17 cellular contexts compared by ENCODE assay signal in the genomic region with DNA sequence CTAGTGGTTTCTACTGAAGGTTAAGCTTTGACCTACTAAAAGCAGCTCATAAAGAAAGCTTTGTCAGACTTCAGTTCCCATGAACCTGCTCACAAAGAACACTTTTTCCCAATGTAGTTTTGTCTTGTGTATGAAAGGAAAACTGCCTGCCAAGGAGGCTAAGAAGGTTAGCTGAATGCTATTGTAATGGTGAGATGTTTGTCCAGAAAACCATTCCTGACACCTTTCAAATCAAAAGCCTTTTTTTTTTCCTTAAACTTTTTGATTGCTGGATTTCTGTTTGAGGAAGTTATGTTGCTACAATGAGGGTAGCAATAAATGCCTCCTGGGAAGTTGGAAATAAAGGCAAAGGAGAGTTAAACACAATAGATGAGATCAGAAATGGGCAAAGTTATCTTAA. TPM values are rescaled to one million over a fixed set of nuclear protein-coding genes. Genes with fewer than 3 reads are reported as not detected.
DNase-seq lines count a peak whose midpoint lies in the region; ATAC-seq lines count a peak whose summit lies in the region.
"Had no signal": no experiment of that assay in that cellular context is flagged by ENCODE, and none has a peak within 500 bp of the region (broad histone marks: within the 10 kb centered on the region; RNA-seq: fewer than 3 reads in every experiment).

No MANE protein-coding gene starts in this region.

- no peak for ATAC-seq in GM21447 (IDR thresholded peaks at IDR 0.05; ENCODE audit: unreplicated experiment)
- no peak for ATAC-seq in stimulated activated memory B cell treated with anti-CD40 and anti-IgM and Interleukin-4, amounts not matched to agents 10 μg/mL and 1 μg/mL and 100 μg/mL, for 72 hours
- ATAC-seq: left lung, natural killer cell, Right ventricle myocardium inferior had no signal

- H3K27ac Mint-ChIP-seq in stimulated activated memory B cell treated with anti-CD40 and anti-IgM and Interleukin-4, amounts not matched to agents 10 μg/mL and 1 μg/mL and 100 μg/mL, for 72 hours, result no peak overlapping the region
- H3K27ac Mint-ChIP-seq: natural killer cell had no signal

- H3K4me3 Mint-ChIP-seq in stimulated activated memory B cell treated with anti-CD40 and anti-IgM and Interleukin-4, amounts not matched to agents 10 μg/mL and 1 μg/mL and 100 μg/mL, for 72 hours, result no peak overlapping the region
- H3K4me3 Mint-ChIP-seq: natural killer cell had no signal

- H3K36me3 Mint-ChIP-seq in stimulated activated memory B cell treated with anti-CD40 and anti-IgM and Interleukin-4, amounts not matched to agents 10 μg/mL and 1 μg/mL and 100 μg/mL, for 72 hours, result peaks cover 27% of the 10 kb centered on the region
- H3K36me3 Mint-ChIP-seq: natural killer cell had no signal

- H3K9me3 ChIP-seq in GM23248 (ENCODE audit: low read depth), result no peaks in the 10 kb centered on the region
- H3K9me3 ChIP-seq: left lung, MG63, thyroid gland had no signal

- no peaks in the 10 kb centered on the region for H3K27me3 ChIP-seq in GM23248 (replicated peaks; ENCODE audit: insufficient read depth)
- H3K27me3 ChIP-seq: left lung, MG63, thyroid gland had no signal

- H3K9ac ChIP-seq in GM23248, result no peak overlapping the region

- DNase-seq in GM23248, result peak; percentile 27
- DNase-seq in astrocyte of the hippocampus (ENCODE audit: low read depth, low spot score), result peak; percentile 27
- peak; percentile 54 for DNase-seq in globus pallidus (ENCODE audit: low spot score)
- DNase-seq in renal cortical epithelial cell (ENCODE audit: low read depth), result peak; percentile 3
- DNase-seq in DMS153 treated with DMSO at 0.1 percent for 48 hours (lab: John Stamatoyannopoulos, UW; ENCODE audit: unreplicated experiment), result no peak
- DNase-seq in G401 (ENCODE audit: low spot score), result no peak
- DNase-seq: activated effector memory CD4-positive, alpha-beta T cell treated with Interleukin-2 at 50 U/mL for 16 hours; left lung; MG63; natural killer cell; NCI-H2081; NCI-H82; stimulated activated CD4-positive, alpha-beta T cell treated with anti-CD3 and anti-CD28 coated beads, Interleukin-12 subunit alpha, Interleukin-12 subunit beta, amount 100 ng/mL, for 4 hours; thyroid gland had no signal

- H2AFZ ChIP-seq in GM23248, result no peak overlapping the region

- in situ Hi-C loops in GM23248 (cut with MboI), result no loop called here
- in situ Hi-C loops in G401 (cut with HindIII; ENCODE audit: low sequenced_read_pairs), result no loop called here

- H3K4me1 Mint-ChIP-seq in stimulated activated memory B cell treated with anti-CD40 and anti-IgM and Interleukin-4, amounts not matched to agents 10 μg/mL and 1 μg/mL and 100 μg/mL, for 72 hours, result no peaks in the 10 kb centered on the region

- H3K4me2 ChIP-seq in GM23248 (ENCODE audit: unreplicated experiment), result no peak overlapping the region

- no peaks in the 10 kb centered on the region for H3K9me3 Mint-ChIP-seq in stimulated activated memory B cell treated with anti-CD40 and anti-IgM and Interleukin-4, amounts not matched to agents 10 μg/mL and 1 μg/mL and 100 μg/mL, for 72 hours
- H3K9me3 Mint-ChIP-seq: natural killer cell had no signal

- H3K9me2 ChIP-seq in GM23248 (ENCODE audit: insufficient read depth), result no peaks in the 10 kb centered on the region

- H3K4me1 ChIP-seq in GM23248 (ENCODE audit: insufficient read depth), result peaks cover 14% of the 10 kb centered on the region; the same call in 1 of the 2 replicates
- H3K4me1 ChIP-seq: thyroid gland had no signal

- H3K27ac ChIP-seq in GM23248, result peak overlapping the region; percentile 35

- peaks cover 17% of the 10 kb centered on the region; the same call in 1 of the 2 replicates for H3K79me2 ChIP-seq in GM23248 (ENCODE audit: insufficient read depth)

- H3K4me3 ChIP-seq in GM23248, result no peak overlapping the region
- H3K4me3 ChIP-seq: left lung, MG63, thyroid gland had no signal

- H3F3A ChIP-seq in GM23248 (ENCODE audit: insufficient read depth), result peaks cover 23% of the 10 kb centered on the region

- H4K20me1 ChIP-seq in GM23248 (ENCODE audit: insufficient read depth), result peaks cover 3% of the 10 kb centered on the region; the same call in 1 of the 2 replicates

- 0 out of 2 replicates have a peak, but pooled peaks cover 3% of the 10 kb centered on the region for H3K36me3 ChIP-seq in GM23248 (ENCODE audit: low read depth)
- H3K36me3 ChIP-seq: MG63, thyroid gland had no signal

- no peaks in the 10 kb centered on the region for H3K27me3 Mint-ChIP-seq in stimulated activated memory B cell treated with anti-CD40 and anti-IgM and Interleukin-4, amounts not matched to agents 10 μg/mL and 1 μg/mL and 100 μg/mL, for 72 hours

RNA-seq across cellular contexts. Expression of a gene that starts 27.3 kb away (rescaled TPM):
- total RNA-seq in GM23248 (2014; rRNA removed; shearing (Covaris generic)), result 10.1 and 15.8 TPM in 2 replicates
- 9.1 and 11.4 TPM in 2 replicates for polyA plus RNA-seq in GM23248 (2016; fragmentation: Nextera tagmentation; extraction: Ambion mirVana)
- total RNA-seq in renal cortical epithelial cell, result 13.7 and 40.1 TPM in 2 replicates
- 5.8 and 8.5 TPM in 2 replicates for total RNA-seq in G401 (2014; rRNA removed; shearing (Covaris generic))

RNA-seq across cellular contexts. Expression of a gene that starts 27.4 kb away (rescaled TPM):
- total RNA-seq in GM23248 (2014; rRNA removed; shearing (Covaris generic)), result 45.7 and 52.1 TPM in 2 replicates
- 60.3 and 60.5 TPM in 2 replicates for polyA plus RNA-seq in GM23248 (2016; fragmentation: Nextera tagmentation; extraction: Ambion mirVana)
- 36.0 and 45.5 TPM in 2 replicates for total RNA-seq in renal cortical epithelial cell
- total RNA-seq in G401 (2014; rRNA removed; shearing (Covaris generic)), result 70.8 and 73.9 TPM in 2 replicates

Comparison
In these comparisons a context has a peak if more than half of its experiments do, and no peak if none do; other contexts are left out.
1. DNase-seq: peak in GM23248 (single experiment), astrocyte of the hippocampus (single experiment), globus pallidus (single experiment) and renal cortical epithelial cell (single experiment); none in DMS153 treated with DMSO at 0.1 percent for 48 hours (single experiment) and G401 (single experiment).